In genomic region chr13:34926513-34926912, GRCh38 we compare ENCODE assay signal across 15 cellular contexts. TPM values are rescaled to one million over a fixed set of nuclear protein-coding genes. Genes with fewer than 3 reads are reported as not detected.
DNase-seq lines count a peak whose midpoint lies in the region; ATAC-seq, FAIRE-seq and TF ChIP-seq lines count a peak whose summit lies in the region.
"Had no signal": no experiment of that assay in that cellular context is flagged by ENCODE, and none has a peak within 500 bp of the region (broad histone marks: within the 10 kb centered on the region; RNA-seq: fewer than 3 reads in every experiment).

No MANE protein-coding gene starts in this region.

- TF ChIP-seq RAD21 in HCT116 (IDR thresholded peaks at IDR 0.05; ENCODE audit: low read depth): no peak

- no peaks in the 10 kb centered on the region for H3K27me3 Mint-ChIP-seq in effector memory CD8-positive, alpha-beta T cell
- H3K27me3 Mint-ChIP-seq: progenitor cell of endocrine pancreas had no signal

- no peak overlapping the region for H3K4me2 ChIP-seq in HCT116 (ENCODE audit: low read length)
- no peak overlapping the region for H3K4me2 ChIP-seq in endothelial cell of umbilical vein (ENCODE audit: insufficient read depth, low read length)
- no peak overlapping the region for H3K4me2 ChIP-seq in mesendoderm (ENCODE audit: low read length)
- H3K4me2 ChIP-seq in OCI-LY7 (ENCODE audit: low read length): no peak overlapping the region

- H3K36me3 ChIP-seq in HCT116 (ENCODE audit: control insufficient read depth in 1 of 2, insufficient read depth in 2 of 2, low read length in 2 of 2): no peaks in the 10 kb centered on the region
- no peaks in the 10 kb centered on the region for H3K36me3 ChIP-seq in endothelial cell of umbilical vein (ENCODE audit: control insufficient read depth in 2 of 2, extremely low read depth in 1 of 2, insufficient read depth in 2 of 2, low read length in 2 of 2)
- H3K36me3 ChIP-seq in mesendoderm (ENCODE audit: control insufficient read depth, insufficient read depth, low read length): no peaks in the 10 kb centered on the region
- H3K36me3 ChIP-seq in OCI-LY7 (ENCODE audit: insufficient read depth, low read length): no peaks in the 10 kb centered on the region

- dilution Hi-C loops in endothelial cell of umbilical vein (cut with MboI; ENCODE audit: extremely low pct_ligation_motif_present, low sequenced_read_pairs): no loop called here

- no peak overlapping the region for H4K8ac ChIP-seq in mesendoderm (ENCODE audit: low read depth, low read length)

- FAIRE-seq in endothelial cell of umbilical vein (lab: Jason Lieb, UNC): no peak
- FAIRE-seq: D721Med, GM18507 had no signal

- H3K9me3 ChIP-seq in HCT116 (ENCODE audit: control insufficient read depth in 1 of 2, insufficient read depth in 1 of 2, low read depth in 1 of 2, low read length in 2 of 2) (no peaks in the 10 kb centered on the region), endothelial cell of umbilical vein (replicated peaks; ENCODE audit: control insufficient read depth, insufficient read depth, low read length) (no peaks in the 10 kb centered on the region), OCI-LY7 (ENCODE audit: low read length) (no peaks in the 10 kb centered on the region)
- H3K9me3 ChIP-seq: testis had no signal

- no peak overlapping the region for H3K23ac ChIP-seq in mesendoderm (ENCODE audit: low read length)

- no peak for ATAC-seq in HCT116
- ATAC-seq in effector memory CD8-positive, alpha-beta T cell (replicated peaks): no peak
- ATAC-seq: left ventricle myocardium superior had no signal

- H3K27ac ChIP-seq in HCT116 (ENCODE audit: low read depth, low read length) (no peak overlapping the region), endothelial cell of umbilical vein (ENCODE audit: insufficient read depth, low read depth, low read length) (no peak overlapping the region), mesendoderm (ENCODE audit: low read depth, low read length) (no peak overlapping the region), OCI-LY7 (ENCODE audit: low read depth, low read length, poor library complexity, severe bottlenecking) (no peak overlapping the region)
- H3K27ac ChIP-seq: testis had no signal

- H2AFZ ChIP-seq in HCT116 (ENCODE audit: low read depth, low read length, poor library complexity, severe bottlenecking) (no peak overlapping the region), endothelial cell of umbilical vein (ENCODE audit: low read depth, low read length) (no peak overlapping the region), OCI-LY7 (ENCODE audit: low read length) (no peak overlapping the region)

- no peaks in the 10 kb centered on the region for H3K36me3 Mint-ChIP-seq in effector memory CD8-positive, alpha-beta T cell (ENCODE audit: insufficient read depth)

- H4K20me1 ChIP-seq in HCT116 (ENCODE audit: insufficient read depth) (no peaks in the 10 kb centered on the region), endothelial cell of umbilical vein (replicated peaks; ENCODE audit: control insufficient read depth, extremely low read depth, insufficient read depth, low read length) (no peaks in the 10 kb centered on the region), OCI-LY7 (ENCODE audit: insufficient read depth, low read length) (no peaks in the 10 kb centered on the region)

- TF ChIP-seq CTCF in HCT116 (IDR thresholded peaks at IDR 0.05 in 2 of 3, conservative IDR thresholded peaks at IDR 0.05 in 1 of 3; ENCODE audit: borderline replicate concordance in 1 of 3, insufficient read depth in 1 of 3, low read depth in 2 of 3, low read length in 2 of 3) (no peak), endothelial cell of umbilical vein (IDR thresholded peaks at IDR 0.05; ENCODE audit: extremely low read depth in 1 of 2, insufficient read depth in 1 of 2, low read depth in 1 of 2, low read length in 2 of 2) (no peak), OCI-LY7 (conservative IDR thresholded peaks at IDR 0.05; ENCODE audit: low read length) (no peak)

- no peaks in the 10 kb centered on the region for H3K79me2 ChIP-seq in HCT116 (ENCODE audit: insufficient read depth, low read length)
- no peaks in the 10 kb centered on the region for H3K79me2 ChIP-seq in endothelial cell of umbilical vein (ENCODE audit: control insufficient read depth, insufficient read depth, low read length)
- H3K79me2 ChIP-seq in mesendoderm (ENCODE audit: control insufficient read depth, insufficient read depth, low read length): no peaks in the 10 kb centered on the region
- no peaks in the 10 kb centered on the region for H3K79me2 ChIP-seq in OCI-LY7 (ENCODE audit: insufficient read depth, low read depth, low read length)

- H3K9me1 ChIP-seq in endothelial cell of umbilical vein (replicated peaks; ENCODE audit: control insufficient read depth, extremely low read depth, insufficient read depth, low read length): no peaks in the 10 kb centered on the region

- H3K27ac Mint-ChIP-seq in effector memory CD8-positive, alpha-beta T cell: no peak overlapping the region
- H3K27ac Mint-ChIP-seq: progenitor cell of endocrine pancreas had no signal

- H3K4me1 ChIP-seq in HCT116 (ENCODE audit: control insufficient read depth in 1 of 2, insufficient read depth in 2 of 2, low read length in 2 of 2): no peaks in the 10 kb centered on the region
- H3K4me1 ChIP-seq in endothelial cell of umbilical vein (ENCODE audit: control insufficient read depth, extremely low read depth, insufficient read depth, low read length): no peaks in the 10 kb centered on the region
- H3K4me1 ChIP-seq in mesendoderm (ENCODE audit: control insufficient read depth, low read depth, low read length): no peaks in the 10 kb centered on the region
- no peaks in the 10 kb centered on the region for H3K4me1 ChIP-seq in OCI-LY7 (ENCODE audit: insufficient read depth, low read length, poor library complexity, severe bottlenecking)
- H3K4me1 ChIP-seq: testis had no signal

- H2BK15ac ChIP-seq in mesendoderm (replicated peaks; ENCODE audit: low read depth): no peak overlapping the region

- POLR2A ChIA-PET in HCT116 (lab: Charles Lee): no interaction called here
- POLR2A ChIA-PET in endothelial cell of umbilical vein (lab: Charles Lee): no interaction called here
- POLR2A ChIA-PET in OCI-LY7 (lab: Charles Lee): no interaction called here

- H2BK5ac ChIP-seq in mesendoderm (ENCODE audit: low read length): no peak overlapping the region

- no peaks in the 10 kb centered on the region for H3K4me1 Mint-ChIP-seq in effector memory CD8-positive, alpha-beta T cell (ENCODE audit: low read depth in 2 of 2)

- no peaks in the 10 kb centered on the region; the same call in 1 of the 2 replicates for H3K27me3 ChIP-seq in HCT116 (ENCODE audit: insufficient read depth, low read length)
- H3K27me3 ChIP-seq in endothelial cell of umbilical vein (ENCODE audit: control insufficient read depth in 2 of 2, insufficient read depth in 2 of 2, low read length in 2 of 2): peaks cover 0 to 2% of the 10 kb centered on the region in 2 experiments
- H3K27me3 ChIP-seq in mesendoderm (ENCODE audit: insufficient read depth, low read length, poor library complexity): no peaks in the 10 kb centered on the region
- H3K27me3 ChIP-seq: testis had no signal

- CTCF ChIA-PET in HCT116 (lab: Charles Lee): no interaction called here
- CTCF ChIA-PET in endothelial cell of umbilical vein (lab: Charles Lee): no interaction called here
- CTCF ChIA-PET in OCI-LY7 (lab: Charles Lee; ENCODE audit: unreplicated experiment): no interaction called here

- no peaks in the 10 kb centered on the region for H3K9me2 ChIP-seq in HCT116 (ENCODE audit: insufficient read depth)
- H3K9me2 ChIP-seq in OCI-LY7 (ENCODE audit: insufficient read depth, low read length): no peaks in the 10 kb centered on the region

- intact Hi-C loops in HCT116 (cut with micrococcal nuclease): no loop called here
- intact Hi-C loops in endothelial cell of umbilical vein (cut with micrococcal nuclease): no loop called here
- intact Hi-C loops in OCI-LY7 (cut with micrococcal nuclease; ENCODE audit: unreplicated experiment): no loop called here

- no TSS peak for BruUV-seq in HCT116 (replicated peaks; lab: Mats Ljungman, UMichigan)
- BruUV-seq in endothelial cell of umbilical vein (replicated peaks; lab: Mats Ljungman, UMichigan): no TSS peak
- BruUV-seq in OCI-LY7 (replicated peaks; lab: Mats Ljungman, UMichigan): no TSS peak

- H3K56ac ChIP-seq in mesendoderm (ENCODE audit: low read length): no peak overlapping the region

- RAD21 ChIA-PET in HCT116 (lab: Charles Lee; ENCODE audit: low non-redundant PET in 1 of 2, low total read pairs in 2 of 2, uncharacterized antibody in 2 of 2, unreplicated experiment in 2 of 2): no interaction called here

- TF ChIP-seq POLR2A in HCT116 (IDR thresholded peaks at IDR 0.05; ENCODE audit: borderline replicate concordance, extremely low read depth, insufficient read depth, insufficient read length) (no peak), endothelial cell of umbilical vein (IDR thresholded peaks at IDR 0.05; ENCODE audit: low read depth, low read length) (no peak)

- H3K9me3 Mint-ChIP-seq in effector memory CD8-positive, alpha-beta T cell: peaks cover 7% of the 10 kb centered on the region in 2 donors

- no peak overlapping the region for H3K4me3 Mint-ChIP-seq in effector memory CD8-positive, alpha-beta T cell

- H3K4ac ChIP-seq in mesendoderm (ENCODE audit: low read depth, low read length): no peak overlapping the region

- H2AK5ac ChIP-seq in mesendoderm (ENCODE audit: low read length): no peak overlapping the region

- H3K9ac ChIP-seq in HCT116 (ENCODE audit: low read length) (no peak overlapping the region), endothelial cell of umbilical vein (replicated peaks; ENCODE audit: extremely low read depth, insufficient read depth, low read length) (no peak overlapping the region), mesendoderm (ENCODE audit: low read length) (no peak overlapping the region)

- H2BK120ac ChIP-seq in mesendoderm (ENCODE audit: low read depth, low read length): no peak overlapping the region

- no peak overlapping the region for H3K4me3 ChIP-seq in HCT116 (replicated peaks in 1 of 2; ENCODE audit: low read depth in 1 of 2, low read length in 2 of 2)
- no peak overlapping the region for H3K4me3 ChIP-seq in endothelial cell of umbilical vein (replicated peaks in 1 of 3; ENCODE audit: insufficient read depth in 1 of 3, low read depth in 1 of 3, low read length in 3 of 3)
- no peak overlapping the region for H3K4me3 ChIP-seq in mesendoderm (ENCODE audit: low read length)
- no peak overlapping the region for H3K4me3 ChIP-seq in OCI-LY7 (ENCODE audit: low read depth, low read length, poor library complexity, severe bottlenecking)
- H3K4me3 ChIP-seq: testis had no signal

- no peaks in the 10 kb centered on the region for H3K79me1 ChIP-seq in mesendoderm (ENCODE audit: low read length)

- no peak overlapping the region for H4K5ac ChIP-seq in mesendoderm (ENCODE audit: low read length)

- H3K18ac ChIP-seq in mesendoderm (ENCODE audit: low read length): no peak overlapping the region

- no peak for DNase-seq in HCT116 (ENCODE audit: low read depth, low spot score)
- DNase-seq in RPMI7951 (ENCODE audit: low read depth): peak; percentile 53
- peak; percentile 55 for DNase-seq in endothelial cell of umbilical vein (ENCODE audit: low read depth, low spot score)
- peak; percentile 50 for DNase-seq in mesendoderm
- no peak for DNase-seq in OCI-LY7 (ENCODE audit: low spot score)
- DNase-seq in NCI-H1092 treated with DMSO at 0.1 percent for 48 hours (lab: John Stamatoyannopoulos, UW): no peak
- no peak for DNase-seq in DMS114 treated with DMSO at 0.1 percent for 48 hours (lab: John Stamatoyannopoulos, UW; ENCODE audit: unreplicated experiment)
- no peak for DNase-seq in effector memory CD8-positive, alpha-beta T cell
- DNase-seq: erythroblast, left ventricle myocardium superior, NCI-H510A treated with DMSO at 0.1 percent for 48 hours, testis had no signal

- no CpG with 5 or more reads among the region's 1 CpG for WGBS in mesendoderm (ENCODE audit: extremely low coverage, insufficient coverage, low lambda C conversion rate)

RNA-seq across cellular contexts. Expression of gene NBEA, which starts 15.6 kb away (rescaled TPM):
- total RNA-seq in HCT116 (2021; ENCODE audit: unreplicated experiment) (4.1 TPM), endothelial cell of umbilical vein (4.4 and 4.8 TPM in 2 replicates), OCI-LY7 (2022) (9.0 and 11.0 TPM in 2 replicates)
- 1.2 and 1.4 TPM in 2 replicates for polyA plus RNA-seq in HCT116 (2012)
- total RNA-seq in RPMI7951 (2014; rRNA removed; shearing (Covaris generic)): 2.0 and 2.5 TPM in 2 replicates
- polyA plus RNA-seq in endothelial cell of umbilical vein: 2.6 and 3.0 TPM in 2 replicates
- 2.3 and 2.4 TPM in 2 replicates for polyA plus RNA-seq in endothelial cell of umbilical vein (2011; cell fraction: cytosol; rRNA removed)
- 7.2 and 7.6 TPM in 2 replicates for polyA plus RNA-seq in endothelial cell of umbilical vein (2011; cell fraction: nucleus; rRNA removed)
- polyA plus RNA-seq in endothelial cell of umbilical vein (2012): 0.93 and 2.6 TPM in 2 replicates
- polyA minus RNA-seq in endothelial cell of umbilical vein: 12.2 and 15.4 TPM in 2 replicates
- 3.6 TPM for polyA minus RNA-seq in endothelial cell of umbilical vein (2011; cell fraction: cytosol; rRNA and poly(A)+ RNA removed)
- 43.5 and 56.6 TPM in 2 replicates for polyA minus RNA-seq in endothelial cell of umbilical vein (2011; cell fraction: nucleus; rRNA and poly(A)+ RNA removed)
- polyA plus RNA-seq in mesendoderm (2013, experiment 1 of 2): 4.9 TPM
- polyA plus RNA-seq in mesendoderm (2013, experiment 2 of 2): 4.6 TPM
- total RNA-seq in OCI-LY7 (2014; rRNA removed; shearing (Covaris generic)): 3.6 and 3.8 TPM in 2 replicates

Comparison
In these comparisons a context has a peak if more than half of its experiments do, and no peak if none do; other contexts are left out.
1. DNase-seq: peak in RPMI7951 (single experiment), endothelial cell of umbilical vein (single experiment) and mesendoderm (single experiment); none in HCT116 (single experiment), OCI-LY7 (single experiment), NCI-H1092 treated with DMSO at 0.1 percent for 48 hours (single experiment), DMS114 treated with DMSO at 0.1 percent for 48 hours (single experiment) and effector memory CD8-positive, alpha-beta T cell (0 of 3).